2 cellular contexts compared by ENCODE assay signal in genomic region chr2:71150082-71150816, GRCh38.
TF ChIP-seq lines count a peak whose summit lies in the region.

No MANE protein-coding gene starts in this region.

TF ChIP-seq in A549, 52 proteins besides CTCF, POLR2A, EP300 and RAD21:
- no peak for TF ChIP-seq SREBF2 (IDR thresholded peaks at IDR 0.05)
- no peak for TF ChIP-seq HMGXB4 (CRISPR knock-in tag; IDR thresholded peaks at IDR 0.05; ENCODE audit: borderline replicate concordance)
- TF ChIP-seq FOSB (CRISPR knock-in tag; IDR thresholded peaks at IDR 0.05) = no peak
- no peak for TF ChIP-seq HOXB13 (CRISPR knock-in tag; IDR thresholded peaks at IDR 0.05; ENCODE audit: low read depth)
- TF ChIP-seq CBX8 (IDR thresholded peaks at IDR 0.05) = no peak
- TF ChIP-seq TP53 (CRISPR knock-in tag; IDR thresholded peaks at IDR 0.05) = no peak
- no peak for TF ChIP-seq PBX3 (IDR thresholded peaks at IDR 0.05)
- no peak for TF ChIP-seq MAZ (IDR thresholded peaks at IDR 0.05; ENCODE audit: borderline replicate concordance, low read depth, low read length)
- TF ChIP-seq BHLHE40 (IDR thresholded peaks at IDR 0.05; ENCODE audit: low read depth, low read length) = no peak
- no peak for TF ChIP-seq POLR2AphosphoS2 (conservative IDR thresholded peaks at IDR 0.05; ENCODE audit: low read length)

TF ChIP-seq in HepG2, 621 proteins besides CTCF, POLR2A, EP300 and RAD21:
- peak; percentile 38; the same call in 1 of the 2 replicates for TF ChIP-seq ZNF768 (CRISPR knock-in tag; IDR thresholded peaks at IDR 0.05)
- TF ChIP-seq POLR2AphosphoS5 (IDR thresholded peaks at IDR 0.05; ENCODE audit: low read depth, low read length) = peak; percentile 32; the same call in 1 of the 2 replicates
- peak; percentile 45; the same call in 1 of the 2 replicates for TF ChIP-seq POLR2AphosphoS2 (IDR thresholded peaks at IDR 0.05; ENCODE audit: low read depth, low read length)
- no peak for TF ChIP-seq PHF5A (CRISPR knock-in tag; IDR thresholded peaks at IDR 0.05; ENCODE audit: low read depth, unreplicated experiment)
- peak; percentile 96 for TF ChIP-seq RBM22 (optimal IDR thresholded peaks at IDR 0.05; ENCODE audit: low read length)
- peak; percentile 40 for TF ChIP-seq ZNF687 (CRISPR knock-in tag; IDR thresholded peaks at IDR 0.05)
- TF ChIP-seq CAMTA2 (CRISPR knock-in tag; IDR thresholded peaks at IDR 0.05; ENCODE audit: borderline replicate concordance) = no peak
- TF ChIP-seq ZC3H4 (CRISPR knock-in tag; IDR thresholded peaks at IDR 0.05; ENCODE audit: borderline replicate concordance) = 0 out of 2 replicates have a peak, but pooled peaks have one; percentile 21
- no peak for TF ChIP-seq BATF2 (CRISPR knock-in tag; IDR thresholded peaks at IDR 0.05)
- TF ChIP-seq ZNF280B (CRISPR knock-in tag; IDR thresholded peaks at IDR 0.05; ENCODE audit: borderline replicate concordance) = 0 out of 2 replicates have a peak, but pooled peaks have one; percentile 33
- peak; percentile 69 for TF ChIP-seq POLR2G (IDR thresholded peaks at IDR 0.05; ENCODE audit: low read depth, low read length)
- no peak for TF ChIP-seq NFATC3 (CRISPR knock-in tag; IDR thresholded peaks at IDR 0.05)
- peak; percentile 50 for TF ChIP-seq AGO2 (optimal IDR thresholded peaks at IDR 0.05; ENCODE audit: low read depth, low read length)
- TF ChIP-seq ZC3H13 (CRISPR knock-in tag; IDR thresholded peaks at IDR 0.05) = peak; percentile 26; the same call in 1 of the 2 replicates
